8 cellular contexts compared by ENCODE assay signal in the genomic region with DNA sequence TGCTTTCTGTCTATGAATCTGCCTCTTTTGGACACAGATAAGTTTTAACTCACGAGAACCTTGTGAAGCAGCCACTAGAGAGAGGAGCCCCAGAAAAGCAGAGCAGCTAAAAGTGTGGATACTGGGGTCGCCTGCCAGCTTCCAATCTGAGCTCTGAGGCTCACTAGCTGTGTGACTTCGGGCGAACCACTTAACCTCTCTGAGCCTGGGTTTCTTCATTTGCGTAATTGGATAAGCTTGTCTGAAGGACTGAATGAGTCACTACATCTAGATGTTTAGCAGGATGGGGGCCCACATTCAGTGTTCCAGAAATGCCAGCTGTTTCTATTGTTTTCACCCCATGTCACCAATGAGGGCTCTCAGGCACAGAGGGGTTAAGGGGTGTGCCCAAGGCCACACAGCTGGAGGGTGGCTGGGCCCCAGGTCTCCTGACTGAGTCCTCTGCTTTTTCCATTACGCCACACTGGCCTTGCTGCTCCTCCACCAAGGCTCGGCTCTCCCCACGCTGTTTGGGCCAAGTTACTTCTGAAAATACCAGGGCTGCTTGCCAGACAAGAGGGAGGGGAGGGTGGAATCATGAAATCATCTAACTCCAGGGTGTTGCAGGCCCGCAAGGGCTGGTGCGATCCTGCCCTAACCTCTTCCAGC. TPM values are rescaled to one million over a fixed set of nuclear protein-coding genes. Genes with fewer than 3 reads are reported as not detected.
DNase-seq lines count a peak whose midpoint lies in the region; ATAC-seq and TF ChIP-seq lines count a peak whose summit lies in the region.

No MANE protein-coding gene starts in this region.

- peaks cover 3% of the 10 kb centered on the region for H3K27me3 Mint-ChIP-seq in nephron progenitor cell (ENCODE audit: low read depth, poor library complexity)

- H3K36me3 Mint-ChIP-seq in nephron progenitor cell (ENCODE audit: low read depth): peaks cover 49% of the 10 kb centered on the region

- H3K36me3 ChIP-seq in fibroblast of lung (ENCODE audit: control insufficient read depth, insufficient read depth, low read length): no peaks in the 10 kb centered on the region

- no peak overlapping the region for H2AFZ ChIP-seq in fibroblast of lung (ENCODE audit: low read length)

- DNase-seq in AG08395 (ENCODE audit: low spot score) (peak; percentile 94), RPMI7951 (ENCODE audit: low read depth) (peak; percentile 95), fibroblast of lung (ENCODE audit: low read depth in 2 of 2) (peak; percentile 98 to 100), nephron progenitor cell (no peak), HuH-7 (ENCODE audit: low spot score) (no peak), NCI-H69 (lab: John Stamatoyannopoulos, UW) (no peak), kidney glomerular epithelial cell (lab: John Stamatoyannopoulos, UW) (no peak)

- H3K79me2 ChIP-seq in fibroblast of lung (ENCODE audit: control insufficient read depth, insufficient read depth, low read length): no peaks in the 10 kb centered on the region

- H3K9me3 Mint-ChIP-seq in nephron progenitor cell: no peaks in the 10 kb centered on the region

- TF ChIP-seq CTCF in fibroblast of lung (conservative IDR thresholded peaks at IDR 0.05 in 1 of 2, IDR thresholded peaks at IDR 0.05 in 1 of 2; ENCODE audit: low read depth in 1 of 2, low read length in 2 of 2) (no peak), nephron progenitor cell (IDR thresholded peaks at IDR 0.05) (no peak)

- H3K4me3 ChIP-seq in fibroblast of lung (replicated peaks in 1 of 4; ENCODE audit: control extremely low read depth in 1 of 4, insufficient read depth in 1 of 4, low read depth in 3 of 4, low read length in 4 of 4): no peak overlapping the region

- H3K4me1 ChIP-seq in fibroblast of lung (ENCODE audit: control insufficient read depth, extremely low read depth, insufficient read depth, low read length): peaks cover 43% of the 10 kb centered on the region

- peaks cover 10% of the 10 kb centered on the region for H3K4me1 Mint-ChIP-seq in nephron progenitor cell

- peak overlapping the region; percentile 68 for H3K27ac ChIP-seq in fibroblast of lung (ENCODE audit: insufficient read depth, low read length)

- H3K9ac ChIP-seq in fibroblast of lung (ENCODE audit: insufficient read depth, low read length): no peak overlapping the region

- H3K9me3 ChIP-seq in fibroblast of lung (ENCODE audit: control insufficient read depth, insufficient read depth, low read depth, low read length): no peaks in the 10 kb centered on the region

- no peak for ATAC-seq in HG03095 (IDR thresholded peaks at IDR 0.05; ENCODE audit: unreplicated experiment)

- peak overlapping the region; percentile 46 for H3K27ac Mint-ChIP-seq in nephron progenitor cell

- peak overlapping the region; percentile 71 for H3K4me2 ChIP-seq in fibroblast of lung (ENCODE audit: extremely low read depth, insufficient read depth, low read length)

- no peaks in the 10 kb centered on the region for H3K27me3 ChIP-seq in fibroblast of lung (ENCODE audit: control insufficient read depth, insufficient read depth, low read length)

- no peaks in the 10 kb centered on the region for H4K20me1 ChIP-seq in fibroblast of lung (ENCODE audit: control insufficient read depth, extremely low read depth, insufficient read depth, low read length)

- no peak overlapping the region for H3K4me3 Mint-ChIP-seq in nephron progenitor cell

RNA-seq across cellular contexts. Expression of gene SH3PXD2B, which starts 36.2 kb away (rescaled TPM):
- 13.8 and 18.5 TPM in 2 replicates for total RNA-seq in RPMI7951 (2014; rRNA removed; shearing (Covaris generic))
- total RNA-seq in fibroblast of lung: 21.1 and 23.9 TPM in 2 replicates
- 12.6 and 23.0 TPM in 2 replicates for polyA plus RNA-seq in fibroblast of lung
- polyA plus RNA-seq in fibroblast of lung (2012): 14.4 and 25.4 TPM in 2 replicates
- polyA minus RNA-seq in fibroblast of lung (ENCODE audit: low replicate concordance): 25.3 and 47.1 TPM in 2 replicates

Comparison
In these comparisons a context has a peak if more than half of its experiments do, and no peak if none do; other contexts are left out.
1. DNase-seq: peak in AG08395 (single experiment), RPMI7951 (single experiment) and fibroblast of lung (2 of 2); none in nephron progenitor cell (single experiment), HuH-7 (single experiment), NCI-H69 (single experiment) and kidney glomerular epithelial cell (single experiment).